26 cellular contexts compared by ENCODE assay signal in genomic region chr3:181906338-181906737, GRCh38.
DNase-seq lines count a peak whose midpoint lies in the region; ATAC-seq, FAIRE-seq and TF ChIP-seq lines count a peak whose summit lies in the region.
"Had no signal": no experiment of that assay in that cellular context is flagged by ENCODE, and none has a peak within 500 bp of the region (broad histone marks: within the 10 kb centered on the region; RNA-seq: fewer than 3 reads in every experiment).

No MANE protein-coding gene starts in this region.

- H3K79me2 ChIP-seq in OCI-LY7 (ENCODE audit: insufficient read depth, low read depth, low read length): no peaks in the 10 kb centered on the region

- peak overlapping the region; percentile 44 for H3K4me2 ChIP-seq in OCI-LY7 (ENCODE audit: low read length)

- peak overlapping the region; percentile 9 for H3K4me3 ChIP-seq in OCI-LY7 (ENCODE audit: low read depth, low read length, poor library complexity, severe bottlenecking)
- H3K4me3 ChIP-seq: dorsolateral prefrontal cortex, right lobe of liver, thoracic aorta had no signal

- DNase-seq in OCI-LY7 (ENCODE audit: low spot score): no peak
- no peak for DNase-seq in HUDEP-2 (lab: John Stamatoyannopoulos, UW; ENCODE audit: unreplicated experiment in 76 of 76)
- no peak for DNase-seq in activated CD4-positive, alpha-beta T cell treated with anti-CD3 and anti-CD28 coated beads for 4 hours
- no peak for DNase-seq in urothelium cell line (ENCODE audit: low spot score)
- DNase-seq: activated CD4-positive, alpha-beta T cell treated with anti-CD3 and anti-CD28 coated beads, Interleukin-2, amount 50 U/mL, for 48 hours; activated T-cell treated with anti-CD3 and anti-CD28 coated beads for 4 hours; amniotic stem cell; CD8-positive, alpha-beta memory T cell; DMS79 treated with DMSO at 0.1 percent for 48 hours; dorsolateral prefrontal cortex; foreskin keratinocyte; H9; hippocampal formation; mammary epithelial cell; NCI-H1417; NCI-H524; OCI-M1; right lobe of liver; SHP77 had no signal

- peak overlapping the region; percentile 74 for H2AFZ ChIP-seq in OCI-LY7 (ENCODE audit: low read length)

- ATAC-seq in GM18499 (IDR thresholded peaks at IDR 0.05; ENCODE audit: insufficient read depth, unreplicated experiment) (peak; percentile 54), GM21360 (IDR thresholded peaks at IDR 0.05; ENCODE audit: unreplicated experiment) (peak; percentile 72), HG02885 (IDR thresholded peaks at IDR 0.05; ENCODE audit: poor library complexity, unreplicated experiment) (peak; percentile 67), SK-N-SH treated with all-trans-retinoic acid at 6 μM for 48 hours (no peak)
- ATAC-seq: foreskin keratinocyte; right lobe of liver; stimulated activated effector memory CD8-positive, alpha-beta T cell treated with anti-CD3 and anti-CD28 coated beads, Interleukin-12 subunit alpha, Interleukin-12 subunit beta, amount 100 ng/mL, for 72 hours had no signal

- no peaks in the 10 kb centered on the region for H3K36me3 ChIP-seq in OCI-LY7 (ENCODE audit: insufficient read depth, low read length)
- H3K36me3 ChIP-seq: right lobe of liver, thoracic aorta had no signal

- intact Hi-C loops in OCI-LY7 (cut with micrococcal nuclease; ENCODE audit: unreplicated experiment): no loop called here

- TF ChIP-seq CTCF in OCI-LY7 (conservative IDR thresholded peaks at IDR 0.05; ENCODE audit: low read length): no peak

- CTCF ChIA-PET in OCI-LY7 (lab: Charles Lee; ENCODE audit: unreplicated experiment): no interaction called here

- BruUV-seq in OCI-LY7 (replicated peaks; lab: Mats Ljungman, UMichigan): no TSS peak

- POLR2A ChIA-PET in OCI-LY7 (lab: Charles Lee): interaction anchor here (2.5 kb wide), 1 partner anchor 8 kb away, joined by 11 read pairs; no protein-coding TSS in a partner anchor

- H3K9me2 ChIP-seq in OCI-LY7 (ENCODE audit: insufficient read depth, low read length): no peaks in the 10 kb centered on the region

- FAIRE-seq in urothelium cell line (lab: Jason Lieb, UNC): no peak
- FAIRE-seq: keratinocyte had no signal

- H3K4me1 ChIP-seq in OCI-LY7 (ENCODE audit: insufficient read depth, low read length, poor library complexity, severe bottlenecking): peaks cover 17% of the 10 kb centered on the region
- H3K4me1 ChIP-seq: right lobe of liver had no signal

- no peak overlapping the region for H3K27ac ChIP-seq in OCI-LY7 (ENCODE audit: low read depth, low read length, poor library complexity, severe bottlenecking)
- H3K27ac ChIP-seq: dorsolateral prefrontal cortex, foreskin keratinocyte, right lobe of liver, thoracic aorta had no signal

- H4K20me1 ChIP-seq in OCI-LY7 (ENCODE audit: insufficient read depth, low read length): no peaks in the 10 kb centered on the region

- H3K9me3 ChIP-seq in OCI-LY7 (ENCODE audit: low read length): no peaks in the 10 kb centered on the region
- H3K9me3 ChIP-seq: right lobe of liver, thoracic aorta had no signal

TF ChIP-seq in SK-N-SH treated with all-trans-retinoic acid at 6 μM for 48 hours, 23 proteins besides CTCF, POLR2A, EP300 and RAD21:
- TF ChIP-seq PATZ1 (CRISPR knock-in tag; IDR thresholded peaks at IDR 0.05; ENCODE audit: borderline replicate concordance): no peak
